ENCODE assay signal across 9 cellular contexts in genomic region chr4:98657531-98658286, GRCh38.
A peak's percentile ranks its signal among the peaks of the same experiment; 100 is the strongest.
DNase-seq lines count a peak whose midpoint lies in the region; ATAC-seq, FAIRE-seq and TF ChIP-seq lines count a peak whose summit lies in the region.
"Had no signal": no experiment of that assay in that cellular context is flagged by ENCODE, and none has a peak within 500 bp of the region (broad histone marks: within the 10 kb centered on the region; RNA-seq: fewer than 3 reads in every experiment).

No MANE protein-coding gene starts in this region.

- no peaks in the 10 kb centered on the region for H3K9me2 ChIP-seq in OCI-LY1 (ENCODE audit: low read depth, low read length)

- FAIRE-seq in urothelium cell line (lab: Jason Lieb, UNC) = peak; percentile 92

- no peaks in the 10 kb centered on the region for H3F3A ChIP-seq in OCI-LY1 (ENCODE audit: insufficient read depth, low read length)

- peak overlapping the region; percentile 75 for H3K4me2 ChIP-seq in OCI-LY1 (ENCODE audit: low read length)

- DNase-seq in SKM-1 treated with dmso at 0.1 percent for 144 hours (lab: John Stamatoyannopoulos, UW; ENCODE audit: unreplicated experiment) = peak; percentile 50
- no peak for DNase-seq in SKM-1 (lab: John Stamatoyannopoulos, UW; ENCODE audit: unreplicated experiment)
- DNase-seq in activated naive CD4-positive, alpha-beta T cell treated with Interleukin-2 at 50 U/mL for 16 hours = peak; percentile 54
- DNase-seq in foreskin melanocyte = peak; percentile 61
- peak; percentile 84 for DNase-seq in urothelium cell line (ENCODE audit: low spot score)

- H3K9me3 ChIP-seq in OCI-LY1 (ENCODE audit: low read length) (no peaks in the 10 kb centered on the region), neutrophil (no peaks in the 10 kb centered on the region)

- no peak for TF ChIP-seq CTCF in OCI-LY1 (IDR thresholded peaks at IDR 0.05; ENCODE audit: low read length)
- TF ChIP-seq CTCF in neutrophil (IDR thresholded peaks at IDR 0.05) = no peak

- H3K4me3 ChIP-seq in OCI-LY1 (ENCODE audit: low read depth, low read length, poor library complexity, severe bottlenecking) (peak overlapping the region; percentile 55), neutrophil (ENCODE audit: low read depth in 1 of 2, low read length in 1 of 2) (peak overlapping the region; percentile 29 to 33)

- 0 out of 2 replicates have a peak, but pooled peaks cover 3% of the 10 kb centered on the region for H3K27me3 ChIP-seq in OCI-LY1 (ENCODE audit: insufficient read depth, low read length)
- H3K27me3 ChIP-seq in neutrophil = peaks cover 62% of the 10 kb centered on the region

- H3K27ac ChIP-seq in OCI-LY1 (ENCODE audit: low read depth, low read length, poor library complexity, severe bottlenecking) (no peak overlapping the region), neutrophil (no peak overlapping the region)
- H3K27ac ChIP-seq: C4-2B had no signal

- H3K4me1 ChIP-seq in OCI-LY1 (ENCODE audit: insufficient read depth, low read length, severe bottlenecking) = peaks cover 17% of the 10 kb centered on the region
- peaks cover 17 to 19% of the 10 kb centered on the region in 2 experiments for H3K4me1 ChIP-seq in neutrophil (ENCODE audit: control insufficient read depth in 1 of 2, insufficient read depth in 1 of 2, low read depth in 1 of 2, low read length in 1 of 2)

- peak; percentile 8 for ATAC-seq in HG03095 (IDR thresholded peaks at IDR 0.05; ENCODE audit: unreplicated experiment)

- H3K36me3 ChIP-seq in OCI-LY1 (ENCODE audit: insufficient read depth, low read length) = no peaks in the 10 kb centered on the region
- H3K36me3 ChIP-seq in neutrophil = no peaks in the 10 kb centered on the region

- peak overlapping the region; percentile 26; the same call in 1 of the 2 replicates for H3K9ac ChIP-seq in OCI-LY1 (ENCODE audit: low read length)

- H2AFZ ChIP-seq in OCI-LY1 (ENCODE audit: low read length) = no peak overlapping the region

- no peaks in the 10 kb centered on the region for H3K79me2 ChIP-seq in OCI-LY1 (ENCODE audit: insufficient read depth, low read length)

- H4K20me1 ChIP-seq in OCI-LY1 (ENCODE audit: insufficient read depth, low read length) = no peaks in the 10 kb centered on the region
